24 cellular contexts compared by ENCODE assay signal in genomic region chr10:71657604-71658348, GRCh38.
DNase-seq lines count a peak whose midpoint lies in the region; ATAC-seq and TF ChIP-seq lines count a peak whose summit lies in the region.
"Had no signal": no experiment of that assay in that cellular context is flagged by ENCODE, and none has a peak within 500 bp of the region (broad histone marks: within the 10 kb centered on the region; RNA-seq: fewer than 3 reads in every experiment).

No MANE protein-coding gene starts in this region.

- CTCF ChIA-PET in activated CD8-positive, alpha-beta T cell treated with anti-CD3 and anti-CD28 coated beads for 36 hours (lab: Charles Lee): interaction anchor here (1.0 kb wide), 1 partner anchor 39 kb away, joined by 3 read pairs; no protein-coding TSS in a partner anchor

- H3K4me1 Mint-ChIP-seq in neural progenitor cell: peaks cover 54% of the 10 kb centered on the region
- H3K4me1 Mint-ChIP-seq in stimulated activated naive B cell treated with anti-CD40 and anti-IgM and Interleukin-4, amounts not matched to agents 10 μg/mL and 1 μg/mL and 100 μg/mL, for 72 hours: peaks cover 0 to 6% of the 10 kb centered on the region in 2 donors
- H3K4me1 Mint-ChIP-seq in activated CD8-positive, alpha-beta T cell treated with anti-CD3 and anti-CD28 coated beads for 36 hours (ENCODE audit: low read depth): no peaks in the 10 kb centered on the region
- H3K4me1 Mint-ChIP-seq: activated naive CD4-positive, alpha-beta T cell treated with anti-CD3 and anti-CD28 coated beads, Interleukin-2, amount 10 ng/mL, durations not matched to agents 7 days and 5 days had no signal

- peak overlapping the region; percentile 89 for H3K27ac ChIP-seq in neural progenitor cell
- H3K27ac ChIP-seq: colonic mucosa, esophagus squamous epithelium, skin epidermis had no signal

- no peak overlapping the region for H3K9ac ChIP-seq in neural progenitor cell

- intact Hi-C loops in activated CD8-positive, alpha-beta T cell treated with anti-CD3 and anti-CD28 coated beads for 36 hours (cut with micrococcal nuclease): no loop called here

- H3K79me2 ChIP-seq in neural progenitor cell (ENCODE audit: low read depth): no peaks in the 10 kb centered on the region

- no peak for TF ChIP-seq CTCF in neural progenitor cell (IDR thresholded peaks at IDR 0.05)
- TF ChIP-seq CTCF in activated CD8-positive, alpha-beta T cell treated with anti-CD3 and anti-CD28 coated beads for 36 hours (IDR thresholded peaks at IDR 0.05): no peak

- H3F3A ChIP-seq in neural progenitor cell (ENCODE audit: low read depth): peaks cover 54% of the 10 kb centered on the region

- H2AFZ ChIP-seq in neural progenitor cell (replicated peaks): no peak overlapping the region

- POLR2A ChIA-PET in activated CD8-positive, alpha-beta T cell treated with anti-CD3 and anti-CD28 coated beads for 36 hours (lab: Charles Lee): interaction anchor here (1.2 to 1.6 kb wide), 2 partner anchors 10 to 26 kb away, joined by 3 read pairs; no protein-coding TSS in a partner anchor

- peaks cover 27% of the 10 kb centered on the region for H3K27me3 Mint-ChIP-seq in neural progenitor cell (ENCODE audit: insufficient read depth, low read depth)
- peaks cover 4 to 13% of the 10 kb centered on the region in 2 donors for H3K27me3 Mint-ChIP-seq in stimulated activated naive B cell treated with anti-CD40 and anti-IgM and Interleukin-4, amounts not matched to agents 10 μg/mL and 1 μg/mL and 100 μg/mL, for 72 hours
- no peaks in the 10 kb centered on the region for H3K27me3 Mint-ChIP-seq in activated CD8-positive, alpha-beta T cell treated with anti-CD3 and anti-CD28 coated beads for 36 hours
- H3K27me3 Mint-ChIP-seq: activated T-cell treated with anti-CD3 and anti-CD28 coated beads, Interleukin-2, amount 50 U/mL, for 24 hours had no signal

- no peaks in the 10 kb centered on the region for H4K20me1 ChIP-seq in neural progenitor cell (ENCODE audit: low read depth)

- peak overlapping the region; percentile 52 for H3K4me3 Mint-ChIP-seq in neural progenitor cell
- no peak overlapping the region for H3K4me3 Mint-ChIP-seq in stimulated activated naive B cell treated with anti-CD40 and anti-IgM and Interleukin-4, amounts not matched to agents 10 μg/mL and 1 μg/mL and 100 μg/mL, for 72 hours
- no peak overlapping the region for H3K4me3 Mint-ChIP-seq in activated CD8-positive, alpha-beta T cell treated with anti-CD3 and anti-CD28 coated beads for 36 hours
- H3K4me3 Mint-ChIP-seq: activated naive CD4-positive, alpha-beta T cell treated with anti-CD3 and anti-CD28 coated beads, Interleukin-2, amount 10 ng/mL, durations not matched to agents 7 days and 5 days; activated T-cell treated with anti-CD3 and anti-CD28 coated beads, Interleukin-2, amount 50 U/mL, for 24 hours had no signal

- no peak for ATAC-seq in stimulated activated naive B cell treated with anti-CD40 and anti-IgM and Interleukin-4, amounts not matched to agents 10 μg/mL and 1 μg/mL and 100 μg/mL, for 72 hours (replicated peaks)
- ATAC-seq in activated CD8-positive, alpha-beta T cell treated with anti-CD3 and anti-CD28 coated beads for 36 hours: no peak

- peak overlapping the region; percentile 33 for H3K4me3 ChIP-seq in neural progenitor cell
- H3K4me3 ChIP-seq: colonic mucosa, esophagus squamous epithelium, lung, Peyer's patch, skin epidermis had no signal

- DNase-seq in ELF-1 (ENCODE audit: low read depth, low spot score) (peak; percentile 69), NCI-H2227 treated with DMSO at 0.1 percent for 48 hours (lab: John Stamatoyannopoulos, UW) (peak; percentile 65), iPS DF 4.7 (ENCODE audit: extremely low read depth, low spot score) (peak; percentile 51), neural progenitor cell (ENCODE audit: low spot score) (peak; percentile 85), MV-4-11 (lab: John Stamatoyannopoulos, UW) (no peak), NCI-H1694 treated with DMSO at 0.1 percent for 48 hours (lab: John Stamatoyannopoulos, UW) (no peak)
- no peak for DNase-seq in stimulated activated naive B cell treated with anti-CD40 and anti-IgM and Interleukin-4, amounts not matched to agents 10 μg/mL and 1 μg/mL and 100 μg/mL, for 72 hours
- no peak for DNase-seq in activated CD8-positive, alpha-beta T cell treated with anti-CD3 and anti-CD28 coated beads for 36 hours
- DNase-seq: activated CD8-positive, alpha-beta memory T cell treated with anti-CD3 and anti-CD28 coated beads for 24 hours; activated naive CD4-positive, alpha-beta T cell treated with anti-CD3 and anti-CD28 coated beads, Interleukin-2, amount 10 ng/mL, durations not matched to agents 7 days and 5 days; activated T-cell treated with anti-CD3 and anti-CD28 coated beads, Interleukin-2, amount 50 U/mL, for 24 hours; amygdala; C1 segment of cervical spinal cord; Calu3; colonic mucosa; esophagus squamous epithelium; kidney glomerular epithelial cell; NCI-H2171 treated with DMSO at 0.1 percent for 48 hours; occipital lobe; Peyer's patch; T-helper 1 cell; trophoblast cell had no signal

- H3K36me3 Mint-ChIP-seq in neural progenitor cell: no peaks in the 10 kb centered on the region
- no peaks in the 10 kb centered on the region for H3K36me3 Mint-ChIP-seq in stimulated activated naive B cell treated with anti-CD40 and anti-IgM and Interleukin-4, amounts not matched to agents 10 μg/mL and 1 μg/mL and 100 μg/mL, for 72 hours
- no peaks in the 10 kb centered on the region for H3K36me3 Mint-ChIP-seq in activated CD8-positive, alpha-beta T cell treated with anti-CD3 and anti-CD28 coated beads for 36 hours (ENCODE audit: low read depth)
- H3K36me3 Mint-ChIP-seq: activated naive CD4-positive, alpha-beta T cell treated with anti-CD3 and anti-CD28 coated beads, Interleukin-2, amount 10 ng/mL, durations not matched to agents 7 days and 5 days had no signal

- no peaks in the 10 kb centered on the region for H3K9me3 ChIP-seq in neural progenitor cell (ENCODE audit: low read depth)
- H3K9me3 ChIP-seq: colonic mucosa, esophagus squamous epithelium, Peyer's patch had no signal

- H3K27ac Mint-ChIP-seq in neural progenitor cell: peak overlapping the region; percentile 76
- no peak overlapping the region for H3K27ac Mint-ChIP-seq in stimulated activated naive B cell treated with anti-CD40 and anti-IgM and Interleukin-4, amounts not matched to agents 10 μg/mL and 1 μg/mL and 100 μg/mL, for 72 hours
- no peak overlapping the region for H3K27ac Mint-ChIP-seq in activated CD8-positive, alpha-beta T cell treated with anti-CD3 and anti-CD28 coated beads for 36 hours
- H3K27ac Mint-ChIP-seq: activated naive CD4-positive, alpha-beta T cell treated with anti-CD3 and anti-CD28 coated beads, Interleukin-2, amount 10 ng/mL, durations not matched to agents 7 days and 5 days; activated T-cell treated with anti-CD3 and anti-CD28 coated beads, Interleukin-2, amount 50 U/mL, for 24 hours had no signal

- H3K4me1 ChIP-seq in neural progenitor cell: peaks cover 62% of the 10 kb centered on the region
- H3K4me1 ChIP-seq: colonic mucosa, esophagus squamous epithelium had no signal

- H3K9me3 Mint-ChIP-seq in neural progenitor cell: no peaks in the 10 kb centered on the region
- H3K9me3 Mint-ChIP-seq in stimulated activated naive B cell treated with anti-CD40 and anti-IgM and Interleukin-4, amounts not matched to agents 10 μg/mL and 1 μg/mL and 100 μg/mL, for 72 hours: peaks cover 2 to 4% of the 10 kb centered on the region in 2 donors
- no peaks in the 10 kb centered on the region for H3K9me3 Mint-ChIP-seq in activated CD8-positive, alpha-beta T cell treated with anti-CD3 and anti-CD28 coated beads for 36 hours
- H3K9me3 Mint-ChIP-seq: activated naive CD4-positive, alpha-beta T cell treated with anti-CD3 and anti-CD28 coated beads, Interleukin-2, amount 10 ng/mL, durations not matched to agents 7 days and 5 days; activated T-cell treated with anti-CD3 and anti-CD28 coated beads, Interleukin-2, amount 50 U/mL, for 24 hours had no signal

- peak overlapping the region; percentile 72 for H3K4me2 ChIP-seq in neural progenitor cell

- no peaks in the 10 kb centered on the region for H3K36me3 ChIP-seq in neural progenitor cell
- H3K36me3 ChIP-seq: colonic mucosa, esophagus squamous epithelium, Peyer's patch had no signal

- H3K27me3 ChIP-seq in neural progenitor cell: no peaks in the 10 kb centered on the region
- H3K27me3 ChIP-seq: colonic mucosa, esophagus squamous epithelium, Peyer's patch had no signal

Comparison
In these comparisons a context has a peak if more than half of its experiments do, and no peak if none do; other contexts are left out.
1. DNase-seq: peak in ELF-1 (single experiment), NCI-H2227 treated with DMSO at 0.1 percent for 48 hours (single experiment), iPS DF 4.7 (single experiment) and neural progenitor cell (single experiment); none in MV-4-11 (single experiment), stimulated activated naive B cell treated with anti-CD40 and anti-IgM and Interleukin-4, amounts not matched to agents 10 μg/mL and 1 μg/mL and 100 μg/mL, for 72 hours (single experiment), NCI-H1694 treated with DMSO at 0.1 percent for 48 hours (single experiment) and activated CD8-positive, alpha-beta T cell treated with anti-CD3 and anti-CD28 coated beads for 36 hours (single experiment).